16 cellular contexts compared by ENCODE assay signal in genomic region chr12:93197067-93197593, GRCh38.
DNase-seq lines count a peak whose midpoint lies in the region; FAIRE-seq and TF ChIP-seq lines count a peak whose summit lies in the region.
"Had no signal": no experiment of that assay in that cellular context is flagged by ENCODE, and none has a peak within 500 bp of the region (broad histone marks: within the 10 kb centered on the region; RNA-seq: fewer than 3 reads in every experiment).

No MANE protein-coding gene starts in this region.

- no peak overlapping the region for H4K8ac ChIP-seq in neuronal stem cell (ENCODE audit: low read depth, low read length)

- H3K4me3 ChIP-seq in ACC112 (ENCODE audit: low read depth, low read length) (no peak overlapping the region; the same call in 1 of the 2 replicates), bronchial epithelial cell (ENCODE audit: low read depth, low read length) (no peak overlapping the region), mesodermal cell (ENCODE audit: extremely low read depth, insufficient read depth, low read length, poor library complexity, severe bottlenecking) (no peak overlapping the region), neuronal stem cell (ENCODE audit: low read length in 2 of 2) (no peak overlapping the region)
- H3K4me3 ChIP-seq: lung had no signal

- no peak overlapping the region for H2AK5ac ChIP-seq in neuronal stem cell (ENCODE audit: low read depth, low read length)

- H3K36me3 Mint-ChIP-seq in HFFc6 (ENCODE audit: low read depth): 0 out of 2 replicates have a peak, but pooled peaks cover 5% of the 10 kb centered on the region
- H3K36me3 Mint-ChIP-seq: activated CD4-positive, alpha-beta memory T cell treated with anti-CD3 and anti-CD28 coated beads for 36 hours had no signal

- no peak overlapping the region for H3K14ac ChIP-seq in neuronal stem cell (ENCODE audit: low read length)

- H3K9me3 ChIP-seq in mesodermal cell (ENCODE audit: control insufficient read depth, low read length): peaks cover 11% of the 10 kb centered on the region
- no peaks in the 10 kb centered on the region for H3K9me3 ChIP-seq in neuronal stem cell (replicated peaks in 1 of 2; ENCODE audit: control insufficient read depth in 2 of 2, insufficient read depth in 1 of 2, low read depth in 1 of 2, low read length in 2 of 2)

- H2BK15ac ChIP-seq in neuronal stem cell (ENCODE audit: low read length): no peak overlapping the region

- H3K4me2 ChIP-seq in neuronal stem cell (ENCODE audit: insufficient read depth, low read length, poor library complexity, severe bottlenecking): no peak overlapping the region

- peak; percentile 65 for DNase-seq in HFFc6
- peak; percentile 10 for DNase-seq in bronchial epithelial cell (ENCODE audit: low read depth)
- DNase-seq in stimulated activated CD4-positive, alpha-beta T cell treated with anti-CD3 and anti-CD28 coated beads, Interleukin-4, amount 100 ng/mL, for 24 hours: no peak
- DNase-seq in activated T-cell treated with anti-CD3 and anti-CD28 coated beads, Interleukin-2, amount 50 U/mL, for 48 hours: no peak
- DNase-seq in neuronal stem cell (ENCODE audit: low spot score): no peak
- no peak for DNase-seq in MV-4-11 (lab: John Stamatoyannopoulos, UW)
- DNase-seq: activated CD4-positive, alpha-beta memory T cell treated with anti-CD3 and anti-CD28 coated beads for 36 hours; effector memory CD8-positive, alpha-beta T cell; NCI-H526 treated with DMSO at 0.1 percent for 48 hours; nucleus accumbens; stimulated activated CD4-positive, alpha-beta T cell treated with anti-CD3 and anti-CD28 coated beads, Interleukin-12 subunit alpha, Interleukin-12 subunit beta, amount 100 ng/mL, for 4 hours had no signal

- no peaks in the 10 kb centered on the region for H3K9me3 Mint-ChIP-seq in HFFc6
- H3K9me3 Mint-ChIP-seq: effector memory CD8-positive, alpha-beta T cell had no signal

- no peak overlapping the region for H3K4ac ChIP-seq in neuronal stem cell (ENCODE audit: low read length)

- TF ChIP-seq CTCF in HFFc6 (IDR thresholded peaks at IDR 0.05) (no peak), bronchial epithelial cell (IDR thresholded peaks at IDR 0.05; ENCODE audit: insufficient read depth, low read length, severe bottlenecking) (no peak)

- H3K27ac ChIP-seq in ACC112 (ENCODE audit: low read depth, low read length) (peak overlapping the region; percentile 25; the same call in 1 of the 2 replicates), mesodermal cell (ENCODE audit: low read depth, low read length, severe bottlenecking) (peak overlapping the region; percentile 87), neuronal stem cell (replicated peaks; ENCODE audit: low read length) (no peak overlapping the region)

- no peak overlapping the region for H2BK12ac ChIP-seq in neuronal stem cell (ENCODE audit: low read length)

- H3K27me3 Mint-ChIP-seq in HFFc6 (ENCODE audit: insufficient read depth): no peaks in the 10 kb centered on the region

- H2AFZ ChIP-seq in ACC112 (ENCODE audit: low read length, unreplicated experiment): peak overlapping the region; percentile 26
- no peak overlapping the region for H2AFZ ChIP-seq in neuronal stem cell (ENCODE audit: low read length)

- H3K79me2 ChIP-seq in ACC112 (ENCODE audit: control insufficient read depth, insufficient read depth, low read length, unreplicated experiment): no peaks in the 10 kb centered on the region

- H3K4me3 Mint-ChIP-seq in HFFc6: peak overlapping the region; percentile 66
- H3K4me3 Mint-ChIP-seq: activated CD4-positive, alpha-beta memory T cell treated with anti-CD3 and anti-CD28 coated beads for 36 hours; effector memory CD8-positive, alpha-beta T cell had no signal

- H2BK5ac ChIP-seq in neuronal stem cell (ENCODE audit: low read length): no peak overlapping the region

- H3K4me1 Mint-ChIP-seq in HFFc6 (ENCODE audit: low read depth): peaks cover 56% of the 10 kb centered on the region

- FAIRE-seq in bronchial epithelial cell (lab: Jason Lieb, UNC): no peak
- FAIRE-seq: HepG2 had no signal

- H3K23ac ChIP-seq in neuronal stem cell (ENCODE audit: low read depth, low read length, poor library complexity): no peak overlapping the region

- no peak overlapping the region for H3K18ac ChIP-seq in neuronal stem cell (ENCODE audit: low read length)

- no peak overlapping the region for H4K91ac ChIP-seq in neuronal stem cell (ENCODE audit: low read depth, low read length, poor library complexity)

- H2BK120ac ChIP-seq in neuronal stem cell (ENCODE audit: low read depth, low read length): no peak overlapping the region

- peaks cover 44% of the 10 kb centered on the region for H3K4me1 ChIP-seq in ACC112 (ENCODE audit: control insufficient read depth, insufficient read depth, low read length, unreplicated experiment)
- H3K4me1 ChIP-seq in mesodermal cell (ENCODE audit: control insufficient read depth, insufficient read depth, low read length, poor library complexity, severe bottlenecking): peaks cover 24% of the 10 kb centered on the region
- peaks cover 0 to 5% of the 10 kb centered on the region in 2 donors for H3K4me1 ChIP-seq in neuronal stem cell (ENCODE audit: control insufficient read depth in 2 of 2, insufficient read depth in 1 of 2, low read depth in 1 of 2, low read length in 2 of 2)

- no peak overlapping the region for H3K9ac ChIP-seq in neuronal stem cell (ENCODE audit: low read depth, low read length, poor library complexity)

- H3K27me3 ChIP-seq in ACC112 (ENCODE audit: insufficient read depth, low read length) (no peaks in the 10 kb centered on the region), bronchial epithelial cell (ENCODE audit: control insufficient read depth, insufficient read depth, low read length) (no peaks in the 10 kb centered on the region), neuronal stem cell (ENCODE audit: control insufficient read depth in 3 of 3, insufficient read depth in 3 of 3, low read depth in 1 of 3, low read length in 3 of 3) (no peaks in the 10 kb centered on the region)

- H3K36me3 ChIP-seq in ACC112 (ENCODE audit: insufficient read depth, low read length): no peaks in the 10 kb centered on the region
- no peaks in the 10 kb centered on the region for H3K36me3 ChIP-seq in bronchial epithelial cell (ENCODE audit: control insufficient read depth, insufficient read depth, low read length)
- no peaks in the 10 kb centered on the region for H3K36me3 ChIP-seq in mesodermal cell (ENCODE audit: control insufficient read depth, insufficient read depth, low read length)
- H3K36me3 ChIP-seq in neuronal stem cell (replicated peaks in 1 of 2; ENCODE audit: control insufficient read depth in 2 of 2, insufficient read depth in 2 of 2, low read length in 2 of 2): no peaks in the 10 kb centered on the region

- H3K27ac Mint-ChIP-seq in HFFc6: peak overlapping the region; percentile 77
- H3K27ac Mint-ChIP-seq: activated CD4-positive, alpha-beta memory T cell treated with anti-CD3 and anti-CD28 coated beads for 36 hours; activated T-helper 2 cell treated with anti-CD3 and anti-CD28 coated beads, Interferon-gamma antibody, Interleukin-2, Interleukin-4, amounts not matched to agents 10 μg/mL and 5 μg/mL and 100 μg/mL, durations not matched to agents 14 hours and 24 hours and 36 hours; effector memory CD8-positive, alpha-beta T cell had no signal

- H3K79me1 ChIP-seq in neuronal stem cell (ENCODE audit: low read depth, low read length): no peaks in the 10 kb centered on the region

- no CpG with 5 or more reads among the region's 1 CpG for WGBS in mesodermal cell (ENCODE audit: insufficient coverage in 2 of 2), 2 experiments
- no CpG with 5 or more reads among the region's 1 CpG for WGBS in neuronal stem cell (ENCODE audit: extremely low coverage in 2 of 2, insufficient read length in 2 of 2, insufficient replicate concordance in 1 of 2), 2 donors

Comparison
In these comparisons a context has a peak if more than half of its experiments do, and no peak if none do; other contexts are left out.
1. DNase-seq: peak in HFFc6 (single experiment) and bronchial epithelial cell (single experiment); none in stimulated activated CD4-positive, alpha-beta T cell treated with anti-CD3 and anti-CD28 coated beads, Interleukin-4, amount 100 ng/mL, for 24 hours (single experiment), activated T-cell treated with anti-CD3 and anti-CD28 coated beads, Interleukin-2, amount 50 U/mL, for 48 hours (0 of 2), neuronal stem cell (single experiment) and MV-4-11 (single experiment).